ENCODE assay signal across 14 cellular contexts in the genomic region with DNA sequence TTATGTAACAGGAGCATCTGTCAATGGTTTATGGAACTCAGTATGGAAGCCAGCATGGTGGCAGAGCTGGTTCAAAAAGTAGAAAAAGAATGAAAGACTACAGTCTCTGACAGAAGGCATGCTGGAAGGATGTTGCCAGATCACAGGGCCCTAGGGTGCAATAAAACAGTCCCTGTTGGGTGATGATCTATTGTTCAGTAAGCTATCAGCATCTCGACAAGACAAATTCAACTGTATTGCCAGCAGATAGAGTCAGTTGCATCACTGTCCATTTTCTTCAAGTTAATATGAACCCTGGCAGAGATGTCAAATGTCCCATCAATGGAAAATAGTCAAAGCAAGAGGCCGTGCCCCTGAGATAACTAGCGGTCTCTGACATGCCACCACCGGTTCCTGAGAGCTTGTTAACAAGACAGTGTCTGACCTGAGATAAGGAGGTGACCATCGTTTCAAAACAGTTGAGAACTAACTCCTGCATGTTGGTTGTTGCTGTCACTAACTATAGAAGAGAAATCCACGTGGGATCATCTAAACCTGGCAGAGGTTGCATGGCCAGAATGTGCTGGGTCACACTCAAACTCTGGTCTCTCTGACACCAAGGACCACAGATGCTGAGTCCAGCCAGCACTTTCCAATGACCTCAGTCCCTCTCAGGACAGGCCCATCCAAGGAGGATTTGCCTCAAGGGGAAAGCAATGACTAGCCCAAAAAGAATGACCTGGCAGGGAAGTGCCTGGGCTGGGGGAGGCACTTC.
DNase-seq lines count a peak whose midpoint lies in the region; ATAC-seq and TF ChIP-seq lines count a peak whose summit lies in the region.
"Had no signal": no experiment of that assay in that cellular context is flagged by ENCODE, and none has a peak within 500 bp of the region (broad histone marks: within the 10 kb centered on the region; RNA-seq: fewer than 3 reads in every experiment).

No MANE protein-coding gene starts in this region.

- TF ChIP-seq CTCF in AG10803 (conservative IDR thresholded peaks at IDR 0.05; ENCODE audit: low read length) (no peak), fibroblast of lung (conservative IDR thresholded peaks at IDR 0.05 in 1 of 2, IDR thresholded peaks at IDR 0.05 in 1 of 2; ENCODE audit: low read depth in 1 of 2, low read length in 2 of 2) (no peak)

- H3K9ac ChIP-seq in fibroblast of lung (ENCODE audit: insufficient read depth, low read length) (no peak overlapping the region), trophoblast cell (ENCODE audit: low read length) (no peak overlapping the region)
- H3K9ac ChIP-seq: BLaER1 had no signal

- H3K27me3 ChIP-seq in fibroblast of lung (ENCODE audit: control insufficient read depth, insufficient read depth, low read length): no peaks in the 10 kb centered on the region
- H3K27me3 ChIP-seq in trophoblast cell (ENCODE audit: insufficient read depth, low read length): no peaks in the 10 kb centered on the region
- H3K27me3 ChIP-seq: BLaER1, right lobe of liver had no signal

- H3K36me3 Mint-ChIP-seq in T-helper 17 cell (ENCODE audit: low read depth): no peaks in the 10 kb centered on the region

- no peak overlapping the region for H3K18ac ChIP-seq in trophoblast cell (ENCODE audit: low read length)

- no peak overlapping the region for H3K27ac Mint-ChIP-seq in T-helper 17 cell
- H3K27ac Mint-ChIP-seq: activated B cell treated with CpG ODN at 0.5 μM for 24 hours; effector memory CD8-positive, alpha-beta T cell had no signal

- no peak overlapping the region for H3K4ac ChIP-seq in trophoblast cell (ENCODE audit: low read depth, low read length)

- H3K9me3 ChIP-seq in fibroblast of lung (ENCODE audit: control insufficient read depth, insufficient read depth, low read depth, low read length): no peaks in the 10 kb centered on the region
- H3K9me3 ChIP-seq in trophoblast cell (ENCODE audit: insufficient read depth, low read depth, low read length): peaks cover 7% of the 10 kb centered on the region
- no peaks in the 10 kb centered on the region for H3K9me3 ChIP-seq in T-helper 17 cell (ENCODE audit: control insufficient read depth, low read length, poor library complexity, severe bottlenecking)
- H3K9me3 ChIP-seq: BLaER1, right lobe of liver had no signal

- no peak overlapping the region for H4K8ac ChIP-seq in trophoblast cell (ENCODE audit: low read depth, low read length)

- no peaks in the 10 kb centered on the region for H3K79me1 ChIP-seq in trophoblast cell (ENCODE audit: low read length)

- H3K4me3 Mint-ChIP-seq in T-helper 17 cell: no peak overlapping the region
- H3K4me3 Mint-ChIP-seq: activated B cell treated with CpG ODN at 0.5 μM for 24 hours; effector memory CD8-positive, alpha-beta T cell had no signal

- peaks cover 45% of the 10 kb centered on the region for H3K27me3 Mint-ChIP-seq in T-helper 17 cell

- no CpG with 5 or more reads among the region's 6 CpGs for WGBS in trophoblast cell (ENCODE audit: extremely low coverage, insufficient coverage, insufficient read length)

- H3K4me3 ChIP-seq in AG10803 (ENCODE audit: low read length) (no peak overlapping the region), fibroblast of lung (replicated peaks in 1 of 4; ENCODE audit: control extremely low read depth in 1 of 4, insufficient read depth in 1 of 4, low read depth in 3 of 4, low read length in 4 of 4) (no peak overlapping the region), trophoblast cell (ENCODE audit: low read depth, low read length) (no peak overlapping the region)
- H3K4me3 ChIP-seq: BLaER1, right lobe of liver had no signal

- no peak for ATAC-seq in T-helper 17 cell
- ATAC-seq in HG03378 (IDR thresholded peaks at IDR 0.05; ENCODE audit: unreplicated experiment): no peak
- ATAC-seq: effector memory CD8-positive, alpha-beta T cell had no signal

- no peaks in the 10 kb centered on the region for H4K20me1 ChIP-seq in fibroblast of lung (ENCODE audit: control insufficient read depth, extremely low read depth, insufficient read depth, low read length)
- H4K20me1 ChIP-seq: BLaER1 had no signal

- no peak overlapping the region for H2BK12ac ChIP-seq in trophoblast cell (ENCODE audit: low read length)

- H2AK5ac ChIP-seq in trophoblast cell (ENCODE audit: low read length): no peak overlapping the region

- no peak overlapping the region for H2BK5ac ChIP-seq in trophoblast cell (ENCODE audit: low read depth, low read length, poor library complexity)

- H3K79me2 ChIP-seq in fibroblast of lung (ENCODE audit: control insufficient read depth, insufficient read depth, low read length) (no peaks in the 10 kb centered on the region), trophoblast cell (ENCODE audit: control insufficient read depth, insufficient read depth, low read length, poor library complexity) (no peaks in the 10 kb centered on the region)

- H3K14ac ChIP-seq in trophoblast cell (ENCODE audit: low read length): no peak overlapping the region

- H3K27ac ChIP-seq in fibroblast of lung (ENCODE audit: insufficient read depth, low read length) (peak overlapping the region; percentile 75), trophoblast cell (ENCODE audit: low read depth, low read length) (no peak overlapping the region)
- H3K27ac ChIP-seq: BLaER1, right lobe of liver had no signal

- H3K36me3 ChIP-seq in fibroblast of lung (ENCODE audit: control insufficient read depth, insufficient read depth, low read length) (no peaks in the 10 kb centered on the region), trophoblast cell (ENCODE audit: control insufficient read depth in 1 of 2, insufficient read depth in 2 of 2, low read length in 2 of 2) (no peaks in the 10 kb centered on the region)
- H3K36me3 ChIP-seq: BLaER1, right lobe of liver had no signal

- H4K91ac ChIP-seq in trophoblast cell (ENCODE audit: low read depth, low read length): no peak overlapping the region

- no peak overlapping the region for H3K23ac ChIP-seq in trophoblast cell (ENCODE audit: low read length)

- peaks cover 16% of the 10 kb centered on the region for H3K4me1 ChIP-seq in fibroblast of lung (ENCODE audit: control insufficient read depth, extremely low read depth, insufficient read depth, low read length)
- peaks cover 0 to 4% of the 10 kb centered on the region in 2 experiments for H3K4me1 ChIP-seq in trophoblast cell (ENCODE audit: control insufficient read depth in 1 of 2, insufficient read depth in 2 of 2, low read length in 2 of 2)
- H3K4me1 ChIP-seq: right lobe of liver had no signal

- no peak overlapping the region for H2AFZ ChIP-seq in fibroblast of lung (ENCODE audit: low read length)
- H2AFZ ChIP-seq in trophoblast cell (ENCODE audit: insufficient read depth, low read length, poor library complexity): no peak overlapping the region

- no peak overlapping the region for H4K12ac ChIP-seq in trophoblast cell (ENCODE audit: low read depth, low read length)

- H3K4me2 ChIP-seq in fibroblast of lung (ENCODE audit: extremely low read depth, insufficient read depth, low read length) (peak overlapping the region; percentile 27), trophoblast cell (ENCODE audit: low read length) (no peak overlapping the region)
- H3K4me2 ChIP-seq: BLaER1 had no signal

- DNase-seq in AG10803 (ENCODE audit: low read depth) (peak; percentile 63), RPMI7951 (ENCODE audit: low read depth) (peak; percentile 89), fibroblast of lung (ENCODE audit: low read depth in 2 of 2) (peak; percentile 18 to 74), trophoblast cell (peak; percentile 63 to 69), D341Med (ENCODE audit: low spot score) (no peak), T-helper 17 cell (no peak)
- DNase-seq in stimulated activated CD4-positive, alpha-beta T cell treated with anti-CD3 and anti-CD28 coated beads, Interleukin-4, amount 100 ng/mL, for 1 hour: no peak
- DNase-seq: activated B cell treated with CpG ODN at 0.5 μM for 24 hours; activated naive CD4-positive, alpha-beta T cell; effector memory CD8-positive, alpha-beta T cell; NCI-H82 had no signal

- H2BK120ac ChIP-seq in trophoblast cell (ENCODE audit: insufficient read depth, low read length, poor library complexity): no peak overlapping the region

- no peaks in the 10 kb centered on the region for H3K4me1 Mint-ChIP-seq in T-helper 17 cell
- H3K4me1 Mint-ChIP-seq: activated B cell treated with CpG ODN at 0.5 μM for 24 hours had no signal

Comparison
In these comparisons a context has a peak if more than half of its experiments do, and no peak if none do; other contexts are left out.
1. DNase-seq: peak in AG10803 (single experiment), RPMI7951 (single experiment), fibroblast of lung (2 of 2) and trophoblast cell (2 of 2); none in D341Med (single experiment), T-helper 17 cell (0 of 3) and stimulated activated CD4-positive, alpha-beta T cell treated with anti-CD3 and anti-CD28 coated beads, Interleukin-4, amount 100 ng/mL, for 1 hour (single experiment).